Comparison of ENCODE assay signal across 1 cellular context in the genomic region with DNA sequence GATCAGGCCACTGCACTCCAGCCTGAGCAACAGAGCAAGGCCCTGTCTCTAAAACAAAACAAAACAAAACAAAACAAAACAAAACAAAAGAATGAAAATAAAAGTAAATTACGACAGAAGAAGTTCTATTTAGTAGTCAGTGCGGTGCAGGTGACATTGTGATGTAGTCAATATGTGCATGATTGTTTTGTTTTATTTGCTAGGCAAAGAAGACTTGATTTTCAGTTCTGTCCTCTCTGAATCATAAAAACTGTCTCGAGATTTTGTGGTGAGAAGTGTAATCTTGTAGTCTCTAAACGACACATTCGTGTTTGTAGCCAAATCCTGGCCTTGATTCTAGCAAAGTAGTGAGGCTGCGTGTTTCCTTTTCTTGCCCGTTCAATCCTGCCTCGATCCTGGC.
TF ChIP-seq lines count a peak whose summit lies in the region.

No MANE protein-coding gene starts in this region.

TF ChIP-seq in GM12878, 131 proteins besides CTCF, POLR2A, EP300 and RAD21:
- TF ChIP-seq, protein P1, sequence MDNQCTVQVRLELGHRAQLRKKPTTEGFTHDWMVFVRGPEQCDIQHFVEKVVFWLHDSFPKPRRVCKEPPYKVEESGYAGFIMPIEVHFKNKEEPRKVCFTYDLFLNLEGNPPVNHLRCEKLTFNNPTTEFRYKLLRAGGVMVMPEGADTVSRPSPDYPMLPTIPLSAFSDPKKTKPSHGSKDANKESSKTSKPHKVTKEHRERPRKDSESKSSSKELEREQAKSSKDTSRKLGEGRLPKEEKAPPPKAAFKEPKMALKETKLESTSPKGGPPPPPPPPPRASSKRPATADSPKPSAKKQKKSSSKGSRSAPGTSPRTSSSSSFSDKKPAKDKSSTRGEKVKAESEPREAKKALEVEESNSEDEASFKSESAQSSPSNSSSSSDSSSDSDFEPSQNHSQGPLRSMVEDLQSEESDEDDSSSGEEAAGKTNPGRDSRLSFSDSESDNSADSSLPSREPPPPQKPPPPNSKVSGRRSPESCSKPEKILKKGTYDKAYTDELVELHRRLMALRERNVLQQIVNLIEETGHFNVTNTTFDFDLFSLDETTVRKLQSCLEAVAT (IDR thresholded peaks at IDR 0.05): 0 out of 2 replicates have a peak, but pooled peaks have one; percentile 21
- TF ChIP-seq, protein P2, sequence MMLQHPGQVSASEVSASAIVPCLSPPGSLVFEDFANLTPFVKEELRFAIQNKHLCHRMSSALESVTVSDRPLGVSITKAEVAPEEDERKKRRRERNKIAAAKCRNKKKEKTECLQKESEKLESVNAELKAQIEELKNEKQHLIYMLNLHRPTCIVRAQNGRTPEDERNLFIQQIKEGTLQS (IDR thresholded peaks at IDR 0.05; ENCODE audit: borderline replicate concordance, extremely low read depth, low read depth, low read length): no peak
- TF ChIP-seq IRF4 (IDR thresholded peaks at IDR 0.05; ENCODE audit: low read depth, low read length): no peak
- TF ChIP-seq, protein P3, sequence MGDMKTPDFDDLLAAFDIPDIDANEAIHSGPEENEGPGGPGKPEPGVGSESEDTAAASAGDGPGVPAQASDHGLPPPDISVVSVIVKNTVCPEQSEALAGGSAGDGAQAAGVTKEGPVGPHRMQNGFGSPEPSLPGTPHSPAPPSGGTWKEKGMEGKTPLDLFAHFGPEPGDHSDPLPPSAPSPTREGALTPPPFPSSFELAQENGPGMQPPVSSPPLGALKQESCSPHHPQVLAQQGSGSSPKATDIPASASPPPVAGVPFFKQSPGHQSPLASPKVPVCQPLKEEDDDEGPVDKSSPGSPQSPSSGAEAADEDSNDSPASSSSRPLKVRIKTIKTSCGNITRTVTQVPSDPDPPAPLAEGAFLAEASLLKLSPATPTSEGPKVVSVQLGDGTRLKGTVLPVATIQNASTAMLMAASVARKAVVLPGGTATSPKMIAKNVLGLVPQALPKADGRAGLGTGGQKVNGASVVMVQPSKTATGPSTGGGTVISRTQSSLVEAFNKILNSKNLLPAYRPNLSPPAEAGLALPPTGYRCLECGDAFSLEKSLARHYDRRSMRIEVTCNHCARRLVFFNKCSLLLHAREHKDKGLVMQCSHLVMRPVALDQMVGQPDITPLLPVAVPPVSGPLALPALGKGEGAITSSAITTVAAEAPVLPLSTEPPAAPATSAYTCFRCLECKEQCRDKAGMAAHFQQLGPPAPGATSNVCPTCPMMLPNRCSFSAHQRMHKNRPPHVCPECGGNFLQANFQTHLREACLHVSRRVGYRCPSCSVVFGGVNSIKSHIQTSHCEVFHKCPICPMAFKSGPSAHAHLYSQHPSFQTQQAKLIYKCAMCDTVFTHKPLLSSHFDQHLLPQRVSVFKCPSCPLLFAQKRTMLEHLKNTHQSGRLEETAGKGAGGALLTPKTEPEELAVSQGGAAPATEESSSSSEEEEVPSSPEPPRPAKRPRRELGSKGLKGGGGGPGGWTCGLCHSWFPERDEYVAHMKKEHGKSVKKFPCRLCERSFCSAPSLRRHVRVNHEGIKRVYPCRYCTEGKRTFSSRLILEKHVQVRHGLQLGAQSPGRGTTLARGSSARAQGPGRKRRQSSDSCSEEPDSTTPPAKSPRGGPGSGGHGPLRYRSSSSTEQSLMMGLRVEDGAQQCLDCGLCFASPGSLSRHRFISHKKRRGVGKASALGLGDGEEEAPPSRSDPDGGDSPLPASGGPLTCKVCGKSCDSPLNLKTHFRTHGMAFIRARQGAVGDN (IDR thresholded peaks at IDR 0.05): 0 out of 2 replicates have a peak, but pooled peaks have one; percentile 27
- TF ChIP-seq, protein P4, sequence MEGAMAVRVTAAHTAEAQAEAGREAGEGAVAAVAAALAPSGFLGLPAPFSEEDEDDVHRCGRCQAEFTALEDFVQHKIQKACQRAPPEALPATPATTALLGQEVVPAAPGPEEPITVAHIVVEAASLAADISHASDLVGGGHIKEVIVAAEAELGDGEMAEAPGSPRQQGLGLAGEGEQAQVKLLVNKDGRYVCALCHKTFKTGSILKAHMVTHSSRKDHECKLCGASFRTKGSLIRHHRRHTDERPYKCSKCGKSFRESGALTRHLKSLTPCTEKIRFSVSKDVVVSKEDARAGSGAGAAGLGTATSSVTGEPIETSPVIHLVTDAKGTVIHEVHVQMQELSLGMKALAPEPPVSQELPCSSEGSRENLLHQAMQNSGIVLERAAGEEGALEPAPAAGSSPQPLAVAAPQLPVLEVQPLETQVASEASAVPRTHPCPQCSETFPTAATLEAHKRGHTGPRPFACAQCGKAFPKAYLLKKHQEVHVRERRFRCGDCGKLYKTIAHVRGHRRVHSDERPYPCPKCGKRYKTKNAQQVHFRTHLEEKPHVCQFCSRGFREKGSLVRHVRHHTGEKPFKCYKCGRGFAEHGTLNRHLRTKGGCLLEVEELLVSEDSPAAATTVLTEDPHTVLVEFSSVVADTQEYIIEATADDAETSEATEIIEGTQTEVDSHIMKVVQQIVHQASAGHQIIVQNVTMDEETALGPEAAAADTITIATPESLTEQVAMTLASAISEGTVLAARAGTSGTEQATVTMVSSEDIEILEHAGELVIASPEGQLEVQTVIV (IDR thresholded peaks at IDR 0.05; ENCODE audit: borderline replicate concordance, partially characterized antibody): no peak
- TF ChIP-seq, protein P5, sequence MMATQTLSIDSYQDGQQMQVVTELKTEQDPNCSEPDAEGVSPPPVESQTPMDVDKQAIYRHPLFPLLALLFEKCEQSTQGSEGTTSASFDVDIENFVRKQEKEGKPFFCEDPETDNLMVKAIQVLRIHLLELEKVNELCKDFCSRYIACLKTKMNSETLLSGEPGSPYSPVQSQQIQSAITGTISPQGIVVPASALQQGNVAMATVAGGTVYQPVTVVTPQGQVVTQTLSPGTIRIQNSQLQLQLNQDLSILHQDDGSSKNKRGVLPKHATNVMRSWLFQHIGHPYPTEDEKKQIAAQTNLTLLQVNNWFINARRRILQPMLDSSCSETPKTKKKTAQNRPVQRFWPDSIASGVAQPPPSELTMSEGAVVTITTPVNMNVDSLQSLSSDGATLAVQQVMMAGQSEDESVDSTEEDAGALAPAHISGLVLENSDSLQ (IDR thresholded peaks at IDR 0.05): no peak
